Comparison of ENCODE assay signal across 25 cellular contexts in the genomic region with DNA sequence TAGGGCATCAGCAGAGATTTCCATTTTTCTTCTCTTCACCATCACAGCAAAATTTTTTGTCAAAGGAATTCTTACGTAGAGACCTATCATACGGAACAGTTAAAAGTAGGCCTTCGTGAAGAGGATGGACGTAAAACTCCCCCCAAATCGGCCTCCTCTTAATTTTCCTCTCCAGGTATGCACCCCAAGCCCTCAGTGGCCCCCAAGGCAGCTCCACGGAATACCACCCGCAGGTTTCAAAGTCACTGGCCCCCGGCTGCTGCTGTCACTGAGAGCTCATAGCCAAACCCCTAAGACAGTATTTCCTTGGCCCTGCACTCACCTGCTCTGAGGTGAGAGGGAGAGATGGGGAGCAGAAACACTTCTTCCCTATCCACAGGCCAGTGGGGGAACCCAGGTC.
"Had no signal": no experiment of that assay in that cellular context is flagged by ENCODE, and none has a peak within 500 bp of the region (broad histone marks: within the 10 kb centered on the region; RNA-seq: fewer than 3 reads in every experiment).

No MANE protein-coding gene starts in this region.

- H3K27me3 ChIP-seq: breast epithelium, colonic mucosa, gastroesophageal sphincter, hepatocyte, testis, transverse colon had no signal

- H3K36me3 ChIP-seq: breast epithelium, colonic mucosa, gastroesophageal sphincter, lower lobe of right lung, transverse colon had no signal

- H2AFZ ChIP-seq: hepatocyte had no signal

- H3K27me3 Mint-ChIP-seq: activated CD4-positive, alpha-beta memory T cell treated with anti-CD3 and anti-CD28 coated beads, Interleukin-2, amount 10 ng/mL, durations not matched to agents 7 days and 5 days had no signal

- FAIRE-seq: endothelial cell of umbilical vein, urothelium cell line had no signal

- H3K27ac Mint-ChIP-seq: activated CD4-positive, alpha-beta memory T cell treated with anti-CD3 and anti-CD28 coated beads, Interleukin-2, amount 10 ng/mL, durations not matched to agents 7 days and 5 days; activated CD4-positive, alpha-beta T cell treated with anti-CD3 and anti-CD28 coated beads, Interleukin-2, amount 10 ng/mL, durations not matched to agents 7 days and 5 days; activated naive CD4-positive, alpha-beta T cell treated with anti-CD3 and anti-CD28 coated beads, Interleukin-2, amount 50 U/mL, for 72 hours; activated T-cell treated with anti-CD3 and anti-CD28 coated beads, Interleukin-2, amount 50 U/mL, for 24 hours; effector memory CD8-positive, alpha-beta T cell; immature natural killer cell; natural killer cell; T-helper 17 cell had no signal

- H3K9me3 Mint-ChIP-seq: activated CD4-positive, alpha-beta memory T cell treated with anti-CD3 and anti-CD28 coated beads, Interleukin-2, amount 10 ng/mL, durations not matched to agents 7 days and 5 days; activated CD4-positive, alpha-beta T cell treated with anti-CD3 and anti-CD28 coated beads, Interleukin-2, amount 10 ng/mL, durations not matched to agents 7 days and 5 days; activated naive CD4-positive, alpha-beta T cell treated with anti-CD3 and anti-CD28 coated beads, Interleukin-2, amount 50 U/mL, for 72 hours; activated T-cell treated with anti-CD3 and anti-CD28 coated beads, Interleukin-2, amount 50 U/mL, for 24 hours; central memory CD8-positive, alpha-beta T cell; effector memory CD8-positive, alpha-beta T cell; immature natural killer cell; natural killer cell had no signal

- H3K4me3 ChIP-seq: breast epithelium, colonic mucosa, gastroesophageal sphincter, hepatocyte, lower lobe of right lung, testis, transverse colon had no signal

- H3K4me3 Mint-ChIP-seq: activated CD4-positive, alpha-beta memory T cell treated with anti-CD3 and anti-CD28 coated beads, Interleukin-2, amount 10 ng/mL, durations not matched to agents 7 days and 5 days; activated CD4-positive, alpha-beta T cell treated with anti-CD3 and anti-CD28 coated beads, Interleukin-2, amount 10 ng/mL, durations not matched to agents 7 days and 5 days; activated T-cell treated with anti-CD3 and anti-CD28 coated beads, Interleukin-2, amount 50 U/mL, for 24 hours; central memory CD8-positive, alpha-beta T cell; effector memory CD8-positive, alpha-beta T cell; immature natural killer cell; natural killer cell; T-helper 17 cell had no signal

- H3K36me3 Mint-ChIP-seq: activated naive CD4-positive, alpha-beta T cell treated with anti-CD3 and anti-CD28 coated beads, Interleukin-2, amount 50 U/mL, for 72 hours; immature natural killer cell; natural killer cell had no signal

- ATAC-seq: effector memory CD8-positive, alpha-beta T cell; gastroesophageal sphincter; natural killer cell; right cardiac atrium; stimulated activated naive CD8-positive, alpha-beta T cell treated with anti-CD3 and anti-CD28 coated beads, Interleukin-15, Interleukin-2, amounts not matched to agents 100 U/mL and 50 U/mL, for 24 hours; T-helper 17 cell had no signal

- DNase-seq: activated CD4-positive, alpha-beta memory T cell treated with anti-CD3 and anti-CD28 coated beads, Interleukin-2, amount 10 ng/mL, durations not matched to agents 7 days and 5 days; activated CD4-positive, alpha-beta T cell treated with anti-CD3 and anti-CD28 coated beads for 1 hour; activated CD4-positive, alpha-beta T cell treated with anti-CD3 and anti-CD28 coated beads, Interleukin-2, amount 10 ng/mL, durations not matched to agents 7 days and 5 days; activated CD8-positive, alpha-beta memory T cell treated with anti-CD3 and anti-CD28 coated beads, Interleukin-2, amount 50 U/mL, for 48 hours; activated T-cell treated with anti-CD3 and anti-CD28 coated beads, Interleukin-2, amount 50 U/mL, for 24 hours; colonic mucosa; effector memory CD8-positive, alpha-beta T cell; immature natural killer cell; lower lobe of right lung; mesenchymal stem cell; natural killer cell; stimulated activated CD4-positive, alpha-beta T cell treated with anti-CD3 and anti-CD28 coated beads, Interleukin-2, amount 100 ng/mL, for 48 hours; stimulated activated naive CD8-positive, alpha-beta T cell treated with anti-CD3 and anti-CD28 coated beads, Interleukin-15, Interleukin-2, amounts not matched to agents 100 U/mL and 50 U/mL, for 24 hours; T-helper 17 cell; T1000; testis; transverse colon had no signal

- H3K9me3 ChIP-seq: breast epithelium, colonic mucosa, gastroesophageal sphincter, lower lobe of right lung, testis, transverse colon had no signal

- H3K27ac ChIP-seq: colonic mucosa, gastroesophageal sphincter, hepatocyte, lower lobe of right lung, testis, transverse colon had no signal

- H3K4me2 ChIP-seq: hepatocyte had no signal

- H3K4me1 Mint-ChIP-seq: central memory CD8-positive, alpha-beta T cell had no signal

- H3K4me1 ChIP-seq: breast epithelium, colonic mucosa, testis had no signal
